In the genomic region with DNA sequence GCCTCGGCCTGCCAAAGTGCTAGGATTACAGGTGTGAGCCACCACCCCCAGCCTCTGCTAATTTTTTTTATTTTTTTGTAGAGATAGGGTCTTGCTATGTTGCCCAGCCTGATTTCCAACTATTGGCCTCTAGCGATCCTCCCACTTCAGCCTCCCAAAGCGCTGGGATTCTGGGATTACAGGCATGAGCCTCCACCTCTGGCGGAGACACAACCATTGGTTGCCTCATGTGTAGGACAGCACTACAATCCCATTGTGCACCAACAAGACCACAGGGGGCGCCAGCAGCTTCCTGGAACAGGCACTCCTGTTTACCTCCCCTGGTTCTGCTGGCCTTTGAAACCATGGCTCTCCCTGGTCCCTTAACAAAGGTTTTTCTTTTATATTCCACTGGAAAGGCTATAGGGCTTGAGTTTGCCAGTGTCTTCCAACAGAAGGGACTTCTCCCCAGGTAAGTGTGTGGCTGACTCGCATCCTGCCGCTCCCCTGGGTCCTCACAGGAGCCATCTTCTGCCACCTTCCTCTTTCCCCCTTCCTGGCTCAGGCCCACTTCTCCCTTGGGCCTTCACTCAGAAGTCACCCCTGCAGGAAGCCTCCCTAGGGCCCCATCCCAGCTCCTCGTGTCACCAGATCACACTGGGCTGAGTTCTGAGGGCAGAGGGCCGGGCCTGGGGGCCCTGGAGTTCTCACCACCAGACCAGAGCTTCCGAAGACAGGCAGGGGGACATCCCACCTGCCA, we compare ENCODE assay signal across 2 cellular contexts.
A peak's percentile ranks its signal among the peaks of the same experiment; 100 is the strongest.
TF ChIP-seq lines count a peak whose summit lies in the region.

No MANE protein-coding gene starts in this region.

TF ChIP-seq in Ishikawa, 13 proteins besides CTCF, POLR2A, EP300 and RAD21:
- no peak for TF ChIP-seq ZBTB7A (IDR thresholded peaks at IDR 0.05; ENCODE audit: low read depth)
- TF ChIP-seq, protein P1, sequence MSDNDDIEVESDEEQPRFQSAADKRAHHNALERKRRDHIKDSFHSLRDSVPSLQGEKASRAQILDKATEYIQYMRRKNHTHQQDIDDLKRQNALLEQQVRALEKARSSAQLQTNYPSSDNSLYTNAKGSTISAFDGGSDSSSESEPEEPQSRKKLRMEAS (IDR thresholded peaks at IDR 0.05): no peak; the same call in 1 of the 2 replicates
- TF ChIP-seq YY1 (IDR thresholded peaks at IDR 0.05; ENCODE audit: low read depth): no peak
- TF ChIP-seq, protein P2, sequence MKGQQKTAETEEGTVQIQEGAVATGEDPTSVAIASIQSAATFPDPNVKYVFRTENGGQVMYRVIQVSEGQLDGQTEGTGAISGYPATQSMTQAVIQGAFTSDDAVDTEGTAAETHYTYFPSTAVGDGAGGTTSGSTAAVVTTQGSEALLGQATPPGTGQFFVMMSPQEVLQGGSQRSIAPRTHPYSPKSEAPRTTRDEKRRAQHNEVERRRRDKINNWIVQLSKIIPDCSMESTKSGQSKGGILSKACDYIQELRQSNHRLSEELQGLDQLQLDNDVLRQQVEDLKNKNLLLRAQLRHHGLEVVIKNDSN (IDR thresholded peaks at IDR 0.05): no peak
- TF ChIP-seq, protein P3, sequence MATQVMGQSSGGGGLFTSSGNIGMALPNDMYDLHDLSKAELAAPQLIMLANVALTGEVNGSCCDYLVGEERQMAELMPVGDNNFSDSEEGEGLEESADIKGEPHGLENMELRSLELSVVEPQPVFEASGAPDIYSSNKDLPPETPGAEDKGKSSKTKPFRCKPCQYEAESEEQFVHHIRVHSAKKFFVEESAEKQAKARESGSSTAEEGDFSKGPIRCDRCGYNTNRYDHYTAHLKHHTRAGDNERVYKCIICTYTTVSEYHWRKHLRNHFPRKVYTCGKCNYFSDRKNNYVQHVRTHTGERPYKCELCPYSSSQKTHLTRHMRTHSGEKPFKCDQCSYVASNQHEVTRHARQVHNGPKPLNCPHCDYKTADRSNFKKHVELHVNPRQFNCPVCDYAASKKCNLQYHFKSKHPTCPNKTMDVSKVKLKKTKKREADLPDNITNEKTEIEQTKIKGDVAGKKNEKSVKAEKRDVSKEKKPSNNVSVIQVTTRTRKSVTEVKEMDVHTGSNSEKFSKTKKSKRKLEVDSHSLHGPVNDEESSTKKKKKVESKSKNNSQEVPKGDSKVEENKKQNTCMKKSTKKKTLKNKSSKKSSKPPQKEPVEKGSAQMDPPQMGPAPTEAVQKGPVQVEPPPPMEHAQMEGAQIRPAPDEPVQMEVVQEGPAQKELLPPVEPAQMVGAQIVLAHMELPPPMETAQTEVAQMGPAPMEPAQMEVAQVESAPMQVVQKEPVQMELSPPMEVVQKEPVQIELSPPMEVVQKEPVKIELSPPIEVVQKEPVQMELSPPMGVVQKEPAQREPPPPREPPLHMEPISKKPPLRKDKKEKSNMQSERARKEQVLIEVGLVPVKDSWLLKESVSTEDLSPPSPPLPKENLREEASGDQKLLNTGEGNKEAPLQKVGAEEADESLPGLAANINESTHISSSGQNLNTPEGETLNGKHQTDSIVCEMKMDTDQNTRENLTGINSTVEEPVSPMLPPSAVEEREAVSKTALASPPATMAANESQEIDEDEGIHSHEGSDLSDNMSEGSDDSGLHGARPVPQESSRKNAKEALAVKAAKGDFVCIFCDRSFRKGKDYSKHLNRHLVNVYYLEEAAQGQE (IDR thresholded peaks at IDR 0.05; ENCODE audit: low read depth): no peak
- no peak for TF ChIP-seq CREB1 (IDR thresholded peaks at IDR 0.05; ENCODE audit: low read depth)

TF ChIP-seq in K562, 482 proteins besides CTCF, POLR2A, EP300 and RAD21 (continues in another document):
- TF ChIP-seq ZNF3 (CRISPR knock-in tag; IDR thresholded peaks at IDR 0.05): no peak
- no peak for TF ChIP-seq TAL1 (IDR thresholded peaks at IDR 0.05)
- no peak for TF ChIP-seq HIVEP1 (CRISPR knock-in tag; IDR thresholded peaks at IDR 0.05)
- TF ChIP-seq, protein P1 (CRISPR knock-in tag; IDR thresholded peaks at IDR 0.05): no peak
- TF ChIP-seq, protein P4, sequence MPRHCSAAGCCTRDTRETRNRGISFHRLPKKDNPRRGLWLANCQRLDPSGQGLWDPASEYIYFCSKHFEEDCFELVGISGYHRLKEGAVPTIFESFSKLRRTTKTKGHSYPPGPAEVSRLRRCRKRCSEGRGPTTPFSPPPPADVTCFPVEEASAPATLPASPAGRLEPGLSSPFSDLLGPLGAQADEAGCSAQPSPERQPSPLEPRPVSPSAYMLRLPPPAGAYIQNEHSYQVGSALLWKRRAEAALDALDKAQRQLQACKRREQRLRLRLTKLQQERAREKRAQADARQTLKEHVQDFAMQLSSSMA (CRISPR knock-in tag; IDR thresholded peaks at IDR 0.05): no peak
- TF ChIP-seq NCOA1 (IDR thresholded peaks at IDR 0.05; ENCODE audit: low read depth): no peak
- peak; percentile 20; the same call in 1 of the 2 replicates for TF ChIP-seq MTA1 (IDR thresholded peaks at IDR 0.05; ENCODE audit: borderline replicate concordance)
- no peak for TF ChIP-seq SRSF1 (IDR thresholded peaks at IDR 0.05; ENCODE audit: low read depth, low read length)
- TF ChIP-seq, protein P5, sequence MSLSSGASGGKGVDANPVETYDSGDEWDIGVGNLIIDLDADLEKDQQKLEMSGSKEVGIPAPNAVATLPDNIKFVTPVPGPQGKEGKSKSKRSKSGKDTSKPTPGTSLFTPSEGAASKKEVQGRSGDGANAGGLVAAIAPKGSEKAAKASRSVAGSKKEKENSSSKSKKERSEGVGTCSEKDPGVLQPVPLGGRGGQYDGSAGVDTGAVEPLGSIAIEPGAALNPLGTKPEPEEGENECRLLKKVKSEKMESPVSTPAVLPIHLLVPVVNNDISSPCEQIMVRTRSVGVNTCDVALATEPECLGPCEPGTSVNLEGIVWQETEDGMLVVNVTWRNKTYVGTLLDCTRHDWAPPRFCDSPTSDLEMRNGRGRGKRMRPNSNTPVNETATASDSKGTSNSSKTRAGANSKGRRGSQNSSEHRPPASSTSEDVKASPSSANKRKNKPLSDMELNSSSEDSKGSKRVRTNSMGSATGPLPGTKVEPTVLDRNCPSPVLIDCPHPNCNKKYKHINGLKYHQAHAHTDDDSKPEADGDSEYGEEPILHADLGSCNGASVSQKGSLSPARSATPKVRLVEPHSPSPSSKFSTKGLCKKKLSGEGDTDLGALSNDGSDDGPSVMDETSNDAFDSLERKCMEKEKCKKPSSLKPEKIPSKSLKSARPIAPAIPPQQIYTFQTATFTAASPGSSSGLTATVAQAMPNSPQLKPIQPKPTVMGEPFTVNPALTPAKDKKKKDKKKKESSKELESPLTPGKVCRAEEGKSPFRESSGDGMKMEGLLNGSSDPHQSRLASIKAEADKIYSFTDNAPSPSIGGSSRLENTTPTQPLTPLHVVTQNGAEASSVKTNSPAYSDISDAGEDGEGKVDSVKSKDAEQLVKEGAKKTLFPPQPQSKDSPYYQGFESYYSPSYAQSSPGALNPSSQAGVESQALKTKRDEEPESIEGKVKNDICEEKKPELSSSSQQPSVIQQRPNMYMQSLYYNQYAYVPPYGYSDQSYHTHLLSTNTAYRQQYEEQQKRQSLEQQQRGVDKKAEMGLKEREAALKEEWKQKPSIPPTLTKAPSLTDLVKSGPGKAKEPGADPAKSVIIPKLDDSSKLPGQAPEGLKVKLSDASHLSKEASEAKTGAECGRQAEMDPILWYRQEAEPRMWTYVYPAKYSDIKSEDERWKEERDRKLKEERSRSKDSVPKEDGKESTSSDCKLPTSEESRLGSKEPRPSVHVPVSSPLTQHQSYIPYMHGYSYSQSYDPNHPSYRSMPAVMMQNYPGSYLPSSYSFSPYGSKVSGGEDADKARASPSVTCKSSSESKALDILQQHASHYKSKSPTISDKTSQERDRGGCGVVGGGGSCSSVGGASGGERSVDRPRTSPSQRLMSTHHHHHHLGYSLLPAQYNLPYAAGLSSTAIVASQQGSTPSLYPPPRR (CRISPR knock-in tag; IDR thresholded peaks at IDR 0.05; ENCODE audit: borderline replicate concordance): no peak
- TF ChIP-seq TEAD2 (tag; IDR thresholded peaks at IDR 0.05): no peak
- no peak for TF ChIP-seq CHD1 (IDR thresholded peaks at IDR 0.05; ENCODE audit: low read length)
- no peak for TF ChIP-seq ZNF778 (CRISPR knock-in tag; IDR thresholded peaks at IDR 0.05)
- no peak for TF ChIP-seq CBX5 (IDR thresholded peaks at IDR 0.05; ENCODE audit: borderline replicate concordance, low read depth)
- TF ChIP-seq, protein P6, sequence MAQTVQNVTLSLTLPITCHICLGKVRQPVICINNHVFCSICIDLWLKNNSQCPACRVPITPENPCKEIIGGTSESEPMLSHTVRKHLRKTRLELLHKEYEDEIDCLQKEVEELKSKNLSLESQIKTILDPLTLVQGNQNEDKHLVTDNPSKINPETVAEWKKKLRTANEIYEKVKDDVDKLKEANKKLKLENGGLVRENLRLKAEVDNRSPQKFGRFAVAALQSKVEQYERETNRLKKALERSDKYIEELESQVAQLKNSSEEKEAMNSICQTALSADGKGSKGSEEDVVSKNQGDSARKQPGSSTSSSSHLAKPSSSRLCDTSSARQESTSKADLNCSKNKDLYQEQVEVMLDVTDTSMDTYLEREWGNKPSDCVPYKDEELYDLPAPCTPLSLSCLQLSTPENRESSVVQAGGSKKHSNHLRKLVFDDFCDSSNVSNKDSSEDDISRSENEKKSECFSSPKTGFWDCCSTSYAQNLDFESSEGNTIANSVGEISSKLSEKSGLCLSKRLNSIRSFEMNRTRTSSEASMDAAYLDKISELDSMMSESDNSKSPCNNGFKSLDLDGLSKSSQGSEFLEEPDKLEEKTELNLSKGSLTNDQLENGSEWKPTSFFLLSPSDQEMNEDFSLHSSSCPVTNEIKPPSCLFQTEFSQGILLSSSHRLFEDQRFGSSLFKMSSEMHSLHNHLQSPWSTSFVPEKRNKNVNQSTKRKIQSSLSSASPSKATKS (CRISPR knock-in tag; IDR thresholded peaks at IDR 0.05): no peak
- TF ChIP-seq, protein P7, sequence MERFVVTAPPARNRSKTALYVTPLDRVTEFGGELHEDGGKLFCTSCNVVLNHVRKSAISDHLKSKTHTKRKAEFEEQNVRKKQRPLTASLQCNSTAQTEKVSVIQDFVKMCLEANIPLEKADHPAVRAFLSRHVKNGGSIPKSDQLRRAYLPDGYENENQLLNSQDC (CRISPR knock-in tag; IDR thresholded peaks at IDR 0.05): no peak
- TF ChIP-seq LARP7 (IDR thresholded peaks at IDR 0.05): no peak
- TF ChIP-seq, protein P8, sequence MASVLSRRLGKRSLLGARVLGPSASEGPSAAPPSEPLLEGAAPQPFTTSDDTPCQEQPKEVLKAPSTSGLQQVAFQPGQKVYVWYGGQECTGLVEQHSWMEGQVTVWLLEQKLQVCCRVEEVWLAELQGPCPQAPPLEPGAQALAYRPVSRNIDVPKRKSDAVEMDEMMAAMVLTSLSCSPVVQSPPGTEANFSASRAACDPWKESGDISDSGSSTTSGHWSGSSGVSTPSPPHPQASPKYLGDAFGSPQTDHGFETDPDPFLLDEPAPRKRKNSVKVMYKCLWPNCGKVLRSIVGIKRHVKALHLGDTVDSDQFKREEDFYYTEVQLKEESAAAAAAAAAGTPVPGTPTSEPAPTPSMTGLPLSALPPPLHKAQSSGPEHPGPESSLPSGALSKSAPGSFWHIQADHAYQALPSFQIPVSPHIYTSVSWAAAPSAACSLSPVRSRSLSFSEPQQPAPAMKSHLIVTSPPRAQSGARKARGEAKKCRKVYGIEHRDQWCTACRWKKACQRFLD (CRISPR knock-in tag; IDR thresholded peaks at IDR 0.05): no peak
- no peak for TF ChIP-seq TEAD1 (CRISPR knock-in tag; IDR thresholded peaks at IDR 0.05)
- TF ChIP-seq ELF4 (CRISPR knock-in tag; IDR thresholded peaks at IDR 0.05): no peak
- TF ChIP-seq FUS (optimal IDR thresholded peaks at IDR 0.05; ENCODE audit: low read depth, low read length): no peak
- no peak for TF ChIP-seq ZNF124 (CRISPR knock-in tag; IDR thresholded peaks at IDR 0.05)
- 0 out of 2 replicates have a peak, but pooled peaks have one; percentile 30 for TF ChIP-seq EHMT2 (IDR thresholded peaks at IDR 0.05)
- TF ChIP-seq, protein P9, sequence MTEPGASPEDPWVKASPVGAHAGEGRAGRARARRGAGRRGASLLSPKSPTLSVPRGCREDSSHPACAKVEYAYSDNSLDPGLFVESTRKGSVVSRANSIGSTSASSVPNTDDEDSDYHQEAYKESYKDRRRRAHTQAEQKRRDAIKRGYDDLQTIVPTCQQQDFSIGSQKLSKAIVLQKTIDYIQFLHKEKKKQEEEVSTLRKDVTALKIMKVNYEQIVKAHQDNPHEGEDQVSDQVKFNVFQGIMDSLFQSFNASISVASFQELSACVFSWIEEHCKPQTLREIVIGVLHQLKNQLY (CRISPR knock-in tag; conservative IDR thresholded peaks at IDR 0.05): no peak
- TF ChIP-seq SRSF3 (IDR thresholded peaks at IDR 0.05; ENCODE audit: insufficient read depth, low read length): no peak
- TF ChIP-seq SP2 (IDR thresholded peaks at IDR 0.05; ENCODE audit: extremely low read depth, low read depth, low read length, poor library complexity, severe bottlenecking): no peak
- TF ChIP-seq, protein P10, sequence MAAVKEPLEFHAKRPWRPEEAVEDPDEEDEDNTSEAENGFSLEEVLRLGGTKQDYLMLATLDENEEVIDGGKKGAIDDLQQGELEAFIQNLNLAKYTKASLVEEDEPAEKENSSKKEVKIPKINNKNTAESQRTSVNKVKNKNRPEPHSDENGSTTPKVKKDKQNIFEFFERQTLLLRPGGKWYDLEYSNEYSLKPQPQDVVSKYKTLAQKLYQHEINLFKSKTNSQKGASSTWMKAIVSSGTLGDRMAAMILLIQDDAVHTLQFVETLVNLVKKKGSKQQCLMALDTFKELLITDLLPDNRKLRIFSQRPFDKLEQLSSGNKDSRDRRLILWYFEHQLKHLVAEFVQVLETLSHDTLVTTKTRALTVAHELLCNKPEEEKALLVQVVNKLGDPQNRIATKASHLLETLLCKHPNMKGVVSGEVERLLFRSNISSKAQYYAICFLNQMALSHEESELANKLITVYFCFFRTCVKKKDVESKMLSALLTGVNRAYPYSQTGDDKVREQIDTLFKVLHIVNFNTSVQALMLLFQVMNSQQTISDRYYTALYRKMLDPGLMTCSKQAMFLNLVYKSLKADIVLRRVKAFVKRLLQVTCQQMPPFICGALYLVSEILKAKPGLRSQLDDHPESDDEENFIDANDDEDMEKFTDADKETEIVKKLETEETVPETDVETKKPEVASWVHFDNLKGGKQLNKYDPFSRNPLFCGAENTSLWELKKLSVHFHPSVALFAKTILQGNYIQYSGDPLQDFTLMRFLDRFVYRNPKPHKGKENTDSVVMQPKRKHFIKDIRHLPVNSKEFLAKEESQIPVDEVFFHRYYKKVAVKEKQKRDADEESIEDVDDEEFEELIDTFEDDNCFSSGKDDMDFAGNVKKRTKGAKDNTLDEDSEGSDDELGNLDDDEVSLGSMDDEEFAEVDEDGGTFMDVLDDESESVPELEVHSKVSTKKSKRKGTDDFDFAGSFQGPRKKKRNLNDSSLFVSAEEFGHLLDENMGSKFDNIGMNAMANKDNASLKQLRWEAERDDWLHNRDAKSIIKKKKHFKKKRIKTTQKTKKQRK (IDR thresholded peaks at IDR 0.05; ENCODE audit: borderline replicate concordance, low read depth, low read length): no peak
- TF ChIP-seq, protein P11, sequence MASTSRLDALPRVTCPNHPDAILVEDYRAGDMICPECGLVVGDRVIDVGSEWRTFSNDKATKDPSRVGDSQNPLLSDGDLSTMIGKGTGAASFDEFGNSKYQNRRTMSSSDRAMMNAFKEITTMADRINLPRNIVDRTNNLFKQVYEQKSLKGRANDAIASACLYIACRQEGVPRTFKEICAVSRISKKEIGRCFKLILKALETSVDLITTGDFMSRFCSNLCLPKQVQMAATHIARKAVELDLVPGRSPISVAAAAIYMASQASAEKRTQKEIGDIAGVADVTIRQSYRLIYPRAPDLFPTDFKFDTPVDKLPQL (IDR thresholded peaks at IDR 0.05; ENCODE audit: extremely low read depth, insufficient read length): no peak
- 0 out of 2 replicates have a peak, but pooled peaks have one; percentile 19 for TF ChIP-seq FOXJ3 (CRISPR knock-in tag; IDR thresholded peaks at IDR 0.05)
